In genomic region chr2:120629241-120629895, GRCh38 we compare ENCODE assay signal across 24 cellular contexts.
"Had no signal": no experiment of that assay in that cellular context is flagged by ENCODE, and none has a peak within 500 bp of the region (broad histone marks: within the 10 kb centered on the region; RNA-seq: fewer than 3 reads in every experiment).

No MANE protein-coding gene starts in this region.

- H3K4me3 ChIP-seq: ascending aorta, body of pancreas had no signal

- H3K4me1 Mint-ChIP-seq: activated CD4-positive, alpha-beta T cell treated with anti-CD3 and anti-CD28 coated beads for 36 hours; activated naive CD8-positive, alpha-beta T cell treated with anti-CD3 and anti-CD28 coated beads, Interleukin-2, amount 50 U/mL, for 24 hours; IgD-negative memory B cell; T-helper 17 cell had no signal

- H3K36me3 ChIP-seq: ascending aorta, WERI-Rb-1 had no signal

- H3K9me3 Mint-ChIP-seq: activated CD8-positive, alpha-beta T cell treated with anti-CD3 and anti-CD28 coated beads for 36 hours; activated naive CD4-positive, alpha-beta T cell treated with anti-CD3 and anti-CD28 coated beads, Interleukin-2, amount 50 U/mL, for 72 hours; activated naive CD8-positive, alpha-beta T cell treated with anti-CD3 and anti-CD28 coated beads, Interleukin-2, amount 50 U/mL, for 24 hours; activated T-cell treated with anti-CD3 and anti-CD28 coated beads, Interleukin-2, amount 50 U/mL, for 24 hours; activated T-helper 1 cell treated with anti-CD3 and anti-CD28 coated beads, Interleukin-12 subunit alpha, Interleukin-12 subunit beta, Interleukin-2, Interleukin-4 antibody, amounts not matched to agents 30 ng/mL and 10 ng/mL and 1 ng/mL, durations not matched to agents 14 hours and 24 hours and 36 hours had no signal

- ATAC-seq: activated CD4-positive, alpha-beta T cell treated with anti-CD3 and anti-CD28 coated beads for 36 hours; activated CD8-positive, alpha-beta T cell treated with anti-CD3 and anti-CD28 coated beads for 36 hours; activated naive CD4-positive, alpha-beta T cell treated with anti-CD3 and anti-CD28 coated beads, Interleukin-2, amount 50 U/mL, for 72 hours; activated naive CD8-positive, alpha-beta T cell treated with anti-CD3 and anti-CD28 coated beads, Interleukin-2, amount 50 U/mL, for 24 hours; body of pancreas; T-helper 17 cell had no signal

- H3K9me3 ChIP-seq: ascending aorta, body of pancreas had no signal

- H3K27me3 ChIP-seq: ascending aorta, body of pancreas had no signal

- H3K27ac Mint-ChIP-seq: activated CD4-positive, alpha-beta T cell treated with anti-CD3 and anti-CD28 coated beads for 36 hours; activated CD8-positive, alpha-beta T cell treated with anti-CD3 and anti-CD28 coated beads for 36 hours; activated naive CD4-positive, alpha-beta T cell treated with anti-CD3 and anti-CD28 coated beads, Interleukin-2, amount 50 U/mL, for 72 hours; activated naive CD8-positive, alpha-beta T cell treated with anti-CD3 and anti-CD28 coated beads, Interleukin-2, amount 50 U/mL, for 24 hours; activated T-cell treated with anti-CD3 and anti-CD28 coated beads, Interleukin-2, amount 50 U/mL, for 24 hours; activated T-helper 1 cell treated with anti-CD3 and anti-CD28 coated beads, Interleukin-12 subunit alpha, Interleukin-12 subunit beta, Interleukin-2, Interleukin-4 antibody, amounts not matched to agents 30 ng/mL and 10 ng/mL and 1 ng/mL, durations not matched to agents 14 hours and 24 hours and 36 hours; IgD-negative memory B cell; T-helper 17 cell had no signal

- H3K4me3 Mint-ChIP-seq: activated CD4-positive, alpha-beta T cell treated with anti-CD3 and anti-CD28 coated beads for 36 hours; activated CD8-positive, alpha-beta T cell treated with anti-CD3 and anti-CD28 coated beads for 36 hours; activated naive CD8-positive, alpha-beta T cell treated with anti-CD3 and anti-CD28 coated beads, Interleukin-2, amount 50 U/mL, for 24 hours; activated T-cell treated with anti-CD3 and anti-CD28 coated beads, Interleukin-2, amount 50 U/mL, for 24 hours; activated T-helper 1 cell treated with anti-CD3 and anti-CD28 coated beads, Interleukin-12 subunit alpha, Interleukin-12 subunit beta, Interleukin-2, Interleukin-4 antibody, amounts not matched to agents 30 ng/mL and 10 ng/mL and 1 ng/mL, durations not matched to agents 14 hours and 24 hours and 36 hours; IgD-negative memory B cell; T-helper 17 cell had no signal

- H3K27ac ChIP-seq: ascending aorta, body of pancreas, WERI-Rb-1 had no signal

- H3K36me3 Mint-ChIP-seq: activated naive CD4-positive, alpha-beta T cell treated with anti-CD3 and anti-CD28 coated beads, Interleukin-2, amount 50 U/mL, for 72 hours; IgD-negative memory B cell had no signal

- DNase-seq: activated CD4-positive, alpha-beta T cell treated with anti-CD3 and anti-CD28 coated beads for 36 hours; activated CD4-positive, alpha-beta T cell treated with anti-CD3 and anti-CD28 coated beads, Interleukin-2, amount 50 U/mL, for 1 hour; activated CD8-positive, alpha-beta T cell treated with anti-CD3 and anti-CD28 coated beads for 36 hours; activated effector memory CD4-positive, alpha-beta T cell treated with Interleukin-2 at 50 U/mL for 16 hours; activated naive CD4-positive, alpha-beta T cell; activated naive CD8-positive, alpha-beta T cell treated with anti-CD3 and anti-CD28 coated beads, Interleukin-2, amount 50 U/mL, for 24 hours; activated T-cell treated with anti-CD3 and anti-CD28 coated beads, Interleukin-2, amount 50 U/mL, for 24 hours; amniotic stem cell; KG1; NCI-H1048; NCI-H146; NCI-H187 treated with DMSO at 0.1 percent for 48 hours; NCI-H2081 treated with DMSO at 0.1 percent for 48 hours; NCI-H446; NCI-H524; SHP77 treated with DMSO at 0.1 percent for 48 hours; T-helper 17 cell; T1000 had no signal
